ENCODE assay signal across 12 cellular contexts in genomic region chr15:69609176-69609575, GRCh38.
DNase-seq lines count a peak whose midpoint lies in the region; TF ChIP-seq lines count a peak whose summit lies in the region.
"Had no signal": no experiment of that assay in that cellular context is flagged by ENCODE, and none has a peak within 500 bp of the region (broad histone marks: within the 10 kb centered on the region; RNA-seq: fewer than 3 reads in every experiment).

No MANE protein-coding gene starts in this region.

- H3K27ac ChIP-seq in mesodermal cell (ENCODE audit: low read depth, low read length, severe bottlenecking): peak overlapping the region; percentile 49
- H3K27ac ChIP-seq: ascending aorta had no signal

- in situ Hi-C loops in Caki2 (cut with HindIII; ENCODE audit: low pct_unique_long_range_greater_than_20kb, low sequenced_read_pairs): no loop called here

- H3K4me1 Mint-ChIP-seq in activated naive CD4-positive, alpha-beta T cell treated with anti-CD3 and anti-CD28 coated beads, Interleukin-2, amount 10 ng/mL, durations not matched to agents 7 days and 5 days: peaks cover 7% of the 10 kb centered on the region

- no peak overlapping the region for H3K4me3 ChIP-seq in mesodermal cell (ENCODE audit: extremely low read depth, insufficient read depth, low read length, poor library complexity, severe bottlenecking)
- H3K4me3 ChIP-seq: ascending aorta, smooth muscle cell had no signal

- H3K27ac Mint-ChIP-seq in activated naive CD4-positive, alpha-beta T cell treated with anti-CD3 and anti-CD28 coated beads, Interleukin-2, amount 10 ng/mL, durations not matched to agents 7 days and 5 days: no peak overlapping the region
- H3K27ac Mint-ChIP-seq: T-helper 1 cell treated with Interleukin-12 subunit alpha and Interleukin-12 subunit beta and Interleukin-4 antibody, amounts not matched to agents 30 μg/mL and 1 μg/mL, for 36 hours had no signal

- peaks cover 10% of the 10 kb centered on the region for H3K4me1 ChIP-seq in mesodermal cell (ENCODE audit: control insufficient read depth, insufficient read depth, low read length, poor library complexity, severe bottlenecking)

- peak; percentile 38 for DNase-seq in Caki2 (ENCODE audit: low read depth)
- DNase-seq in LHCN-M2 (ENCODE audit: low read depth): peak; percentile 37
- DNase-seq in astrocyte of the hippocampus (ENCODE audit: low read depth, low spot score): peak; percentile 77
- no peak for DNase-seq in HT-29 (ENCODE audit: low spot score)
- no peak for DNase-seq in HEK293T (ENCODE audit: extremely low spot score)
- no peak for DNase-seq in activated naive CD4-positive, alpha-beta T cell treated with anti-CD3 and anti-CD28 coated beads, Interleukin-2, amount 10 ng/mL, durations not matched to agents 7 days and 5 days
- DNase-seq: NCI-H1436 treated with DMSO at 0.1 percent for 48 hours, NCI-H82 had no signal

- H3K4me3 Mint-ChIP-seq in activated naive CD4-positive, alpha-beta T cell treated with anti-CD3 and anti-CD28 coated beads, Interleukin-2, amount 10 ng/mL, durations not matched to agents 7 days and 5 days: no peak overlapping the region
- H3K4me3 Mint-ChIP-seq: T-helper 1 cell treated with Interleukin-12 subunit alpha and Interleukin-12 subunit beta and Interleukin-4 antibody, amounts not matched to agents 30 μg/mL and 1 μg/mL, for 36 hours had no signal

- POLR2A ChIA-PET in HEK293T (lab: Yijun Ruan, JAX): no interaction called here

- peaks cover 21% of the 10 kb centered on the region for H3K27me3 Mint-ChIP-seq in activated naive CD4-positive, alpha-beta T cell treated with anti-CD3 and anti-CD28 coated beads, Interleukin-2, amount 10 ng/mL, durations not matched to agents 7 days and 5 days

- 68 to 87% methylated on average over 4 of the region's 5 CpGs for WGBS in mesodermal cell (ENCODE audit: insufficient coverage in 2 of 2), 2 experiments

- H3K9me3 Mint-ChIP-seq in activated naive CD4-positive, alpha-beta T cell treated with anti-CD3 and anti-CD28 coated beads, Interleukin-2, amount 10 ng/mL, durations not matched to agents 7 days and 5 days: no peaks in the 10 kb centered on the region
- H3K9me3 Mint-ChIP-seq: T-helper 1 cell treated with Interleukin-12 subunit alpha and Interleukin-12 subunit beta and Interleukin-4 antibody, amounts not matched to agents 30 μg/mL and 1 μg/mL, for 36 hours had no signal

- H3K36me3 ChIP-seq in mesodermal cell (ENCODE audit: control insufficient read depth, insufficient read depth, low read length): no peaks in the 10 kb centered on the region
- H3K36me3 ChIP-seq: ascending aorta had no signal

- CTCF ChIA-PET in HEK293T (lab: Yijun Ruan, JAX): no interaction called here
- CTCF ChIA-PET in activated naive CD4-positive, alpha-beta T cell treated with anti-CD3 and anti-CD28 coated beads, Interleukin-2, amount 10 ng/mL, durations not matched to agents 7 days and 5 days (lab: Charles Lee): no interaction called here

- H3K36me3 Mint-ChIP-seq in activated naive CD4-positive, alpha-beta T cell treated with anti-CD3 and anti-CD28 coated beads, Interleukin-2, amount 10 ng/mL, durations not matched to agents 7 days and 5 days: no peaks in the 10 kb centered on the region

- no peaks in the 10 kb centered on the region for H3K9me3 ChIP-seq in mesodermal cell (ENCODE audit: control insufficient read depth, low read length)
- H3K9me3 ChIP-seq: ascending aorta had no signal

TF ChIP-seq in HEK293T, 16 proteins besides CTCF, POLR2A, EP300 and RAD21:
- no peak for TF ChIP-seq LEF1 (IDR thresholded peaks at IDR 0.05; ENCODE audit: borderline replicate concordance)
- TF ChIP-seq SP1 (IDR thresholded peaks at IDR 0.05): no peak
- TF ChIP-seq FOXM1 (IDR thresholded peaks at IDR 0.05; ENCODE audit: borderline replicate concordance): no peak
- no peak for TF ChIP-seq FOXA1 (IDR thresholded peaks at IDR 0.05)
- TF ChIP-seq L3MBTL2 (conservative IDR thresholded peaks at IDR 0.05): no peak
- no peak for TF ChIP-seq CTBP1 (IDR thresholded peaks at IDR 0.05; ENCODE audit: borderline replicate concordance)
- no peak for TF ChIP-seq HDGF (IDR thresholded peaks at IDR 0.05; ENCODE audit: borderline replicate concordance)
- no peak for TF ChIP-seq SUZ12 (IDR thresholded peaks at IDR 0.05)
- TF ChIP-seq TARDBP (IDR thresholded peaks at IDR 0.05): no peak
- TF ChIP-seq ZNF384 (IDR thresholded peaks at IDR 0.05): no peak
- TF ChIP-seq ARNT (IDR thresholded peaks at IDR 0.05): no peak
- TF ChIP-seq BHLHE40 (IDR thresholded peaks at IDR 0.05; ENCODE audit: borderline replicate concordance): no peak
- no peak for TF ChIP-seq NFRKB (IDR thresholded peaks at IDR 0.05)
- no peak for TF ChIP-seq ELF4 (IDR thresholded peaks at IDR 0.05)
- TF ChIP-seq PKNOX1 (IDR thresholded peaks at IDR 0.05): no peak
- no peak for TF ChIP-seq FOXK2 (IDR thresholded peaks at IDR 0.05)

Comparison
In these comparisons a context has a peak if more than half of its experiments do, and no peak if none do; other contexts are left out.
1. DNase-seq: peak in Caki2 (single experiment), LHCN-M2 (single experiment) and astrocyte of the hippocampus (single experiment); none in HT-29 (single experiment), HEK293T (single experiment) and activated naive CD4-positive, alpha-beta T cell treated with anti-CD3 and anti-CD28 coated beads, Interleukin-2, amount 10 ng/mL, durations not matched to agents 7 days and 5 days (single experiment).